ENCODE assay signal across 21 cellular contexts in genomic region chr13:37476874-37477273, GRCh38.
DNase-seq lines count a peak whose midpoint lies in the region; ATAC-seq and TF ChIP-seq lines count a peak whose summit lies in the region.
"Had no signal": no experiment of that assay in that cellular context is flagged by ENCODE, and none has a peak within 500 bp of the region (broad histone marks: within the 10 kb centered on the region; RNA-seq: fewer than 3 reads in every experiment).

No MANE protein-coding gene starts in this region.

- H3K36me3 ChIP-seq in neural progenitor cell (no peaks in the 10 kb centered on the region), gastrocnemius medialis (no peaks in the 10 kb centered on the region)
- H3K36me3 ChIP-seq: BLaER1, colonic mucosa had no signal

- H3K9me3 Mint-ChIP-seq in neural progenitor cell, result no peaks in the 10 kb centered on the region
- H3K9me3 Mint-ChIP-seq: activated CD4-positive, alpha-beta T cell treated with anti-CD3 and anti-CD28 coated beads, Interleukin-2, amount 10 ng/mL, durations not matched to agents 24 days and 14 days had no signal

- no peak overlapping the region for H3K9ac ChIP-seq in neural progenitor cell
- H3K9ac ChIP-seq: BLaER1 had no signal

- H3K4me2 ChIP-seq in neural progenitor cell, result peak overlapping the region; percentile 36
- H3K4me2 ChIP-seq: BLaER1 had no signal

- no peaks in the 10 kb centered on the region for H3F3A ChIP-seq in neural progenitor cell (ENCODE audit: low read depth)

- peak; percentile 42; the same call in 2 of the 3 replicates for ATAC-seq in SK-N-SH treated with all-trans-retinoic acid at 6 μM for 48 hours
- no peak for ATAC-seq in gastrocnemius medialis
- no peak for ATAC-seq in GM21717 (IDR thresholded peaks at IDR 0.05; ENCODE audit: unreplicated experiment)
- ATAC-seq: natural killer cell treated with Interleukin-12 subunit alpha and Interleukin-12 subunit beta and Interleukin-15 and Interleukin-18, amount 100 ng/mL, for 72 hours had no signal

- peaks cover 7% of the 10 kb centered on the region for H3K4me1 Mint-ChIP-seq in neural progenitor cell
- H3K4me1 Mint-ChIP-seq: activated CD4-positive, alpha-beta T cell treated with anti-CD3 and anti-CD28 coated beads, Interleukin-2, amount 10 ng/mL, durations not matched to agents 24 days and 14 days had no signal

- no peak overlapping the region for H2AFZ ChIP-seq in neural progenitor cell (replicated peaks)

- DNase-seq in ELR (ENCODE audit: low read depth) (peak; percentile 85), fibroblast of peridontal ligament (ENCODE audit: extremely low read depth) (peak; percentile 47), neural progenitor cell (ENCODE audit: low spot score) (peak; percentile 78), gastrocnemius medialis (no peak)
- no peak for DNase-seq in activated effector memory CD4-positive, alpha-beta T cell treated with anti-CD3 and anti-CD28 coated beads, Interleukin-2, amount 50 U/mL, for 16 hours
- DNase-seq: activated CD4-positive, alpha-beta T cell treated with anti-CD3 and anti-CD28 coated beads, Interleukin-2, amount 10 ng/mL, durations not matched to agents 24 days and 14 days; activated CD8-positive, alpha-beta memory T cell treated with anti-CD3 and anti-CD28 coated beads, Interleukin-2, amount 50 U/mL, for 4 hours; activated gamma-delta T cell; anterior cingulate cortex; colonic mucosa; DMS 273 treated with DMSO at 0.1 percent for 48 hours; MV-4-11; NCI-H2029; NCI-H446; stimulated activated CD4-positive, alpha-beta T cell treated with anti-CD3 and anti-CD28 coated beads, Interleukin-12 subunit alpha, Interleukin-12 subunit beta, amount 100 ng/mL, for 4 hours; testis had no signal

- H3K27ac ChIP-seq in neural progenitor cell (no peak overlapping the region), gastrocnemius medialis (no peak overlapping the region)
- H3K27ac ChIP-seq: BLaER1, colonic mucosa, HL-60, testis had no signal

- H3K27me3 Mint-ChIP-seq in neural progenitor cell (ENCODE audit: insufficient read depth, low read depth), result no peaks in the 10 kb centered on the region
- H3K27me3 Mint-ChIP-seq: activated CD4-positive, alpha-beta T cell treated with anti-CD3 and anti-CD28 coated beads, Interleukin-2, amount 10 ng/mL, durations not matched to agents 24 days and 14 days; natural killer cell treated with Interleukin-12 subunit alpha and Interleukin-12 subunit beta and Interleukin-15 and Interleukin-18, amount 100 ng/mL, for 72 hours had no signal

- H3K4me3 ChIP-seq in neural progenitor cell (no peak overlapping the region), gastrocnemius medialis (no peak overlapping the region)
- H3K4me3 ChIP-seq: BLaER1, colonic mucosa, testis had no signal

- no peak for TF ChIP-seq POLR2A in gastrocnemius medialis (IDR thresholded peaks at IDR 0.05)

- no peak overlapping the region for H3K27ac Mint-ChIP-seq in neural progenitor cell
- H3K27ac Mint-ChIP-seq: activated CD4-positive, alpha-beta T cell treated with anti-CD3 and anti-CD28 coated beads, Interleukin-2, amount 10 ng/mL, durations not matched to agents 24 days and 14 days; natural killer cell treated with Interleukin-12 subunit alpha and Interleukin-12 subunit beta and Interleukin-15 and Interleukin-18, amount 100 ng/mL, for 72 hours had no signal

- no peaks in the 10 kb centered on the region for H3K79me2 ChIP-seq in neural progenitor cell (ENCODE audit: low read depth)

- H3K4me1 ChIP-seq in neural progenitor cell (peaks cover 3% of the 10 kb centered on the region), gastrocnemius medialis (no peaks in the 10 kb centered on the region)
- H3K4me1 ChIP-seq: colonic mucosa, testis had no signal

- H3K9me3 ChIP-seq in neural progenitor cell (ENCODE audit: low read depth), result no peaks in the 10 kb centered on the region
- H3K9me3 ChIP-seq in gastrocnemius medialis, result no peaks in the 10 kb centered on the region
- H3K9me3 ChIP-seq: colonic mucosa, testis had no signal

- intact Hi-C loops in gastrocnemius medialis (cut with DNase I; ENCODE audit: low total_unique reads), result no loop called here

- H3K4me3 Mint-ChIP-seq in neural progenitor cell, result no peak overlapping the region
- H3K4me3 Mint-ChIP-seq: activated CD4-positive, alpha-beta T cell treated with anti-CD3 and anti-CD28 coated beads, Interleukin-2, amount 10 ng/mL, durations not matched to agents 24 days and 14 days; natural killer cell treated with Interleukin-12 subunit alpha and Interleukin-12 subunit beta and Interleukin-15 and Interleukin-18, amount 100 ng/mL, for 72 hours had no signal

- H3K27me3 ChIP-seq in neural progenitor cell (no peaks in the 10 kb centered on the region), gastrocnemius medialis (no peaks in the 10 kb centered on the region)
- H3K27me3 ChIP-seq: BLaER1, colonic mucosa, testis had no signal

- H3K36me3 Mint-ChIP-seq in neural progenitor cell, result no peaks in the 10 kb centered on the region
- H3K36me3 Mint-ChIP-seq: natural killer cell treated with Interleukin-12 subunit alpha and Interleukin-12 subunit beta and Interleukin-15 and Interleukin-18, amount 100 ng/mL, for 72 hours had no signal

- no peaks in the 10 kb centered on the region for H4K20me1 ChIP-seq in neural progenitor cell (ENCODE audit: low read depth)
- H4K20me1 ChIP-seq: BLaER1 had no signal

- TF ChIP-seq CTCF in neural progenitor cell (IDR thresholded peaks at IDR 0.05) (no peak), gastrocnemius medialis (IDR thresholded peaks at IDR 0.05 in 4 of 5, conservative IDR thresholded peaks at IDR 0.05 in 1 of 5) (no peak)

- in situ Hi-C loops in gastrocnemius medialis (cut with MboI; ENCODE audit: low sequenced_read_pairs in 4 of 4), result no loop called here

TF ChIP-seq in SK-N-SH treated with all-trans-retinoic acid at 6 μM for 48 hours, 23 proteins besides CTCF, POLR2A, EP300 and RAD21:
- TF ChIP-seq GLIS3 (CRISPR knock-in tag; IDR thresholded peaks at IDR 0.05), result no peak

Comparison
In these comparisons a context has a peak if more than half of its experiments do, and no peak if none do; other contexts are left out.
1. DNase-seq: peak in ELR (single experiment), fibroblast of peridontal ligament (single experiment) and neural progenitor cell (single experiment); none in gastrocnemius medialis (0 of 2) and activated effector memory CD4-positive, alpha-beta T cell treated with anti-CD3 and anti-CD28 coated beads, Interleukin-2, amount 50 U/mL, for 16 hours (single experiment).